8 cellular contexts compared by ENCODE assay signal in the genomic region with DNA sequence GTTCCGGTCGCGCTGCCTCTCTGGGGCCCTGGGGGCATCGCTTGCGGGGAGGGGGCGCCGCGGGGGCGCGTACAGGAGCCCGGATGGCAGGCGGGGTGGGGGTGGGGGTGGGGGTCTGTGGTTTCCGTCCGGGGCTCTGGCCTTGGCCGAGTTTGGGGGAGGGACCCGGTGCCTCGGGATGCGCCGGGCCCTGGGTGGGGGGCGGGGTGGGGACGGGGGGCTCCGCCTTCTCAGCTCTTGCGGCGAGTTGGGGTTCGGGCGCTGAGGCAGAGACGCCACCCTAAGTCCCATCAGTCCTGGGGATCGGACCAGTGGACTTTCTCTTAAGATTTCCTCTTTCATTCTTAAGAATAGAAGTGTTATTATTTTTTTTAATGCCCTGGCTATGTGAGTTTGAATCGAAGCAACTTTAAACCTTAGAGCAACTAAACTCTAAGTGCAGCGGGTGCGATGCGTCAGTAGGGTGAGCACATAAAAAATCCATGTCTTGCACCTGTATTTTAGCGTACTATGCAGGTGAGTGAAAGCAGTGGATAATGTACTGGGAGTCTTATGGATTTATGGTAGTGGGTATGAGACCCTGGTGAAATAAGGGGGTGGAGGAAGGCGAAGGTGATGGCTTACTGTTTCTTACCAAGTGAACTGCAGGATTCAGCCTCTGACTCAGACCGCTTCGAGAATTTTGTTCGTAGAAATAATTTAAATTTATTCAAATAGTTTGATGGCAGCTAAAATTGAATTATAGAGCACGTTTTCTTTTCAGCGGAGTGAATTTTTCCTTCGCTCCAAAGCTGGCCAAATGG. TPM values are rescaled to one million over a fixed set of nuclear protein-coding genes. Genes with fewer than 3 reads are reported as not detected.
A peak's percentile ranks its signal among the peaks of the same experiment; 100 is the strongest.
DNase-seq lines count a peak whose midpoint lies in the region; ATAC-seq, FAIRE-seq and TF ChIP-seq lines count a peak whose summit lies in the region.

No MANE protein-coding gene starts in this region.

- DNase-seq in HCT116 (ENCODE audit: low read depth, low spot score) (no peak), NCI-H748 treated with DMSO at 0.1 percent for 48 hours (lab: John Stamatoyannopoulos, UW) (peak; percentile 18), frontal cortex (ENCODE audit: low spot score in 2 of 2) (peak; percentile 32 to 64), amniotic stem cell (lab: John Stamatoyannopoulos, UW) (no peak)
- DNase-seq in activated naive CD4-positive, alpha-beta T cell (lab: John Stamatoyannopoulos, UW): peak; percentile 27 to 43 (median 36)

- H3K4me1 ChIP-seq in DOHH2 (ENCODE audit: control insufficient read depth, low read length): peaks cover 39% of the 10 kb centered on the region
- H3K4me1 ChIP-seq in HCT116 (ENCODE audit: control insufficient read depth in 1 of 2, insufficient read depth in 2 of 2, low read length in 2 of 2): peaks cover 20 to 32% of the 10 kb centered on the region in 2 experiments
- H3K4me1 ChIP-seq in neutrophil (ENCODE audit: control insufficient read depth in 1 of 2, insufficient read depth in 1 of 2, low read depth in 1 of 2, low read length in 1 of 2): peaks cover 39 to 42% of the 10 kb centered on the region in 2 experiments

- peaks cover 57% of the 10 kb centered on the region for H3K79me2 ChIP-seq in DOHH2 (ENCODE audit: control insufficient read depth, low read length)
- H3K79me2 ChIP-seq in HCT116 (ENCODE audit: insufficient read depth, low read length): peaks cover 56% of the 10 kb centered on the region

- no peak for TF ChIP-seq RAD21 in HCT116 (IDR thresholded peaks at IDR 0.05; ENCODE audit: low read depth)

- H4K20me1 ChIP-seq in DOHH2 (ENCODE audit: control insufficient read depth, insufficient read depth, low read depth, low read length) (peaks cover 39% of the 10 kb centered on the region), HCT116 (ENCODE audit: insufficient read depth) (peaks cover 41% of the 10 kb centered on the region)

- H2AFZ ChIP-seq in HCT116 (ENCODE audit: low read depth, low read length, poor library complexity, severe bottlenecking): no peak overlapping the region

- H3K9me3 ChIP-seq in DOHH2 (ENCODE audit: control insufficient read depth, insufficient read depth, low read length) (no peaks in the 10 kb centered on the region), HCT116 (ENCODE audit: control insufficient read depth in 1 of 2, insufficient read depth in 1 of 2, low read depth in 1 of 2, low read length in 2 of 2) (no peaks in the 10 kb centered on the region), neutrophil (no peaks in the 10 kb centered on the region)

- ATAC-seq in HCT116 (peak; percentile 29), GM18517 (IDR thresholded peaks at IDR 0.05; ENCODE audit: unreplicated experiment) (no peak)

- H3K9me2 ChIP-seq in DOHH2 (replicated peaks; ENCODE audit: control insufficient read depth, low read length) (no peaks in the 10 kb centered on the region), HCT116 (ENCODE audit: insufficient read depth) (no peaks in the 10 kb centered on the region)

- CTCF ChIA-PET in HCT116 (lab: Charles Lee): interaction anchor here (0.6 to 1.3 kb wide), 2 partner anchors 9 to 19 kb away, joined by 5 read pairs; no protein-coding TSS in a partner anchor

- H3K27me3 ChIP-seq in DOHH2 (ENCODE audit: control insufficient read depth, low read length) (peaks cover 4% of the 10 kb centered on the region; the same call in 1 of the 2 replicates), HCT116 (ENCODE audit: insufficient read depth, low read length) (peaks cover 5% of the 10 kb centered on the region; the same call in 1 of the 2 replicates), neutrophil (peaks cover 3% of the 10 kb centered on the region)

- RAD21 ChIA-PET in HCT116 (lab: Charles Lee; ENCODE audit: low non-redundant PET in 1 of 2, low total read pairs in 2 of 2, uncharacterized antibody in 2 of 2, unreplicated experiment in 2 of 2): no interaction called here

- TF ChIP-seq CTCF in DOHH2 (IDR thresholded peaks at IDR 0.05; ENCODE audit: low read depth, low read length, poor library complexity, severe bottlenecking) (no peak), HCT116 (IDR thresholded peaks at IDR 0.05 in 2 of 3, conservative IDR thresholded peaks at IDR 0.05 in 1 of 3; ENCODE audit: borderline replicate concordance in 1 of 3, insufficient read depth in 1 of 3, low read depth in 2 of 3, low read length in 2 of 3) (no peak), neutrophil (IDR thresholded peaks at IDR 0.05) (no peak)

- H3F3A ChIP-seq in DOHH2 (ENCODE audit: control insufficient read depth, insufficient read depth): peaks cover 7% of the 10 kb centered on the region; the same call in 1 of the 2 replicates

- no peak for TF ChIP-seq POLR2A in HCT116 (IDR thresholded peaks at IDR 0.05; ENCODE audit: borderline replicate concordance, extremely low read depth, insufficient read depth, insufficient read length)

- H3K4me2 ChIP-seq in DOHH2 (ENCODE audit: low read length) (peak overlapping the region; percentile 71), HCT116 (ENCODE audit: low read length) (peak overlapping the region; percentile 88)

- H3K9ac ChIP-seq in HCT116 (ENCODE audit: low read length): peak overlapping the region; percentile 91

- H3K4me3 ChIP-seq in DOHH2 (ENCODE audit: low read length) (peak overlapping the region; percentile 77), HCT116 (replicated peaks in 1 of 2; ENCODE audit: low read depth in 1 of 2, low read length in 2 of 2) (peak overlapping the region; percentile 85 to 91), neutrophil (ENCODE audit: low read depth in 1 of 2, low read length in 1 of 2) (peak overlapping the region; percentile 82 to 83)

- POLR2A ChIA-PET in HCT116 (lab: Charles Lee): interaction anchor here (0.7 to 2.0 kb wide), 11 partner anchors 8 to 620 kb away, joined by 3 to 13 read pairs (median 3); no protein-coding TSS in a partner anchor

- H3K27ac ChIP-seq in DOHH2 (ENCODE audit: low read depth, low read length) (peak overlapping the region; percentile 67), HCT116 (ENCODE audit: low read depth, low read length) (peak overlapping the region; percentile 90), neutrophil (peak overlapping the region; percentile 92)

- H3K36me3 ChIP-seq in DOHH2 (ENCODE audit: control insufficient read depth, low read length): peaks cover 31% of the 10 kb centered on the region
- no peaks in the 10 kb centered on the region for H3K36me3 ChIP-seq in HCT116 (ENCODE audit: control insufficient read depth in 1 of 2, insufficient read depth in 2 of 2, low read length in 2 of 2)
- no peaks in the 10 kb centered on the region for H3K36me3 ChIP-seq in neutrophil

- intact Hi-C loops in HCT116 (cut with micrococcal nuclease): loop anchor here (5.0 to 10.0 kb wide), 2 partner anchors 618 to 875 kb away; no protein-coding TSS in a partner anchor

- TSS peak; percentile 38 for BruUV-seq in HCT116 (replicated peaks; lab: Mats Ljungman, UMichigan)

- FAIRE-seq in frontal cortex (lab: Jason Lieb, UNC): no peak

TF ChIP-seq in HCT116, 20 proteins besides CTCF, POLR2A, EP300 and RAD21:
- TF ChIP-seq JUND (IDR thresholded peaks at IDR 0.05) (no peak), TCF7L2 (IDR thresholded peaks at IDR 0.05; ENCODE audit: borderline replicate concordance, extremely low read depth, insufficient read depth, insufficient read length) (no peak), EGR1 (IDR thresholded peaks at IDR 0.05; ENCODE audit: low read depth) (no peak), CBX3 (IDR thresholded peaks at IDR 0.05; ENCODE audit: low read depth) (no peak)
- TF ChIP-seq, protein P1, sequence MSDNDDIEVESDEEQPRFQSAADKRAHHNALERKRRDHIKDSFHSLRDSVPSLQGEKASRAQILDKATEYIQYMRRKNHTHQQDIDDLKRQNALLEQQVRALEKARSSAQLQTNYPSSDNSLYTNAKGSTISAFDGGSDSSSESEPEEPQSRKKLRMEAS (IDR thresholded peaks at IDR 0.05): no peak
- TF ChIP-seq, protein P2, sequence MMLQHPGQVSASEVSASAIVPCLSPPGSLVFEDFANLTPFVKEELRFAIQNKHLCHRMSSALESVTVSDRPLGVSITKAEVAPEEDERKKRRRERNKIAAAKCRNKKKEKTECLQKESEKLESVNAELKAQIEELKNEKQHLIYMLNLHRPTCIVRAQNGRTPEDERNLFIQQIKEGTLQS (IDR thresholded peaks at IDR 0.05): no peak
- TF ChIP-seq, protein P3, sequence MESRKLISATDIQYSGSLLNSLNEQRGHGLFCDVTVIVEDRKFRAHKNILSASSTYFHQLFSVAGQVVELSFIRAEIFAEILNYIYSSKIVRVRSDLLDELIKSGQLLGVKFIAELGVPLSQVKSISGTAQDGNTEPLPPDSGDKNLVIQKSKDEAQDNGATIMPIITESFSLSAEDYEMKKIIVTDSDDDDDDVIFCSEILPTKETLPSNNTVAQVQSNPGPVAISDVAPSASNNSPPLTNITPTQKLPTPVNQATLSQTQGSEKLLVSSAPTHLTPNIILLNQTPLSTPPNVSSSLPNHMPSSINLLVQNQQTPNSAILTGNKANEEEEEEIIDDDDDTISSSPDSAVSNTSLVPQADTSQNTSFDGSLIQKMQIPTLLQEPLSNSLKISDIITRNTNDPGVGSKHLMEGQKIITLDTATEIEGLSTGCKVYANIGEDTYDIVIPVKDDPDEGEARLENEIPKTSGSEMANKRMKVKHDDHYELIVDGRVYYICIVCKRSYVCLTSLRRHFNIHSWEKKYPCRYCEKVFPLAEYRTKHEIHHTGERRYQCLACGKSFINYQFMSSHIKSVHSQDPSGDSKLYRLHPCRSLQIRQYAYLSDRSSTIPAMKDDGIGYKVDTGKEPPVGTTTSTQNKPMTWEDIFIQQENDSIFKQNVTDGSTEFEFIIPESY (IDR thresholded peaks at IDR 0.05; ENCODE audit: extremely low read depth, insufficient replicate concordance, low read length): no peak

RNA-seq across cellular contexts. Expression of a gene that starts 0.8 kb away (rescaled TPM):
- 265 TPM for total RNA-seq in HCT116 (2021; ENCODE audit: unreplicated experiment)
- polyA plus RNA-seq in HCT116 (2012): 234 and 247 TPM in 2 replicates
- total RNA-seq in frontal cortex: 962 TPM

Comparison
In these comparisons a context has a peak if more than half of its experiments do, and no peak if none do; other contexts are left out.
1. DNase-seq: peak in NCI-H748 treated with DMSO at 0.1 percent for 48 hours (single experiment), activated naive CD4-positive, alpha-beta T cell (4 of 4) and frontal cortex (2 of 2); none in HCT116 (single experiment) and amniotic stem cell (single experiment).
2. Peak in every context shown above with its lines, with median percentiles within 50 percentile points of each other: H3K27ac ChIP-seq and H3K4me3 ChIP-seq.